In the genomic region with DNA sequence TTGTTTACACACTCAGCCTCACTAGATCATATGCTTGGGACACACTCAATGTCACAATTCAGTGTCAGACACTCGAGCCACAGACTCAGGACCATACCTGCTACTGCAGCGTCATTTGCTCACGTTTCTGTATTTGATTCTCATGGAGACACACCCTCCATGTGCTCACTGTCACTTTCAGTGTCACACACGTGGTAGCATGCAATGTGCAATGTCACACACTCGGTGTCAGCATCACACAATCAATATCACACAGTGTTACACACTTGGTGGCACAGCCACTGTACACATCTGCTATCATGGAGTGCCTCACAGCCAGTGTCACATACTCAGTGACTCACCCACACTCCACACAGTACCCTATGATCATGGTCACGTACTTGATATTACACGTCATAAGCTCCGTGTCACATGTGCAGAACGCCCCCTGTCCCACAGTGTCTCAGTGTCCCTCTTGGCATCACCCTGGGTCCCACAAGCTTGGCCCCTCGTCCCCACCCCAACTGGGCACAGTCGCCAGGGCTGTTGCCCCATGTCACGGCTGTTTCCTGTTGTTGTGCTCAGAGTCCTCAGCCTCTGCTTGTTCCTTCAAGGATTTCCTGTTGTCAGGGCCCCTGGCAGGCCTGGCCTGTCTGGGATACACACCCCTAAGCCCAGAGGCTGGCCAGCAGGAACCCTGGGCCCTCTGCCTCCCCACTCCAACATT, we compare ENCODE assay signal across 10 cellular contexts. TPM values are rescaled to one million over a fixed set of nuclear protein-coding genes. Genes with fewer than 3 reads are reported as not detected.
DNase-seq lines count a peak whose midpoint lies in the region; ATAC-seq and TF ChIP-seq lines count a peak whose summit lies in the region.
"Had no signal": no experiment of that assay in that cellular context is flagged by ENCODE, and none has a peak within 500 bp of the region (broad histone marks: within the 10 kb centered on the region; RNA-seq: fewer than 3 reads in every experiment).

No MANE protein-coding gene starts in this region.

- WGBS in lung, 2 donors = 47 to 54% methylated on average over 12 of the region's 12 CpGs

- DNase-seq in T-helper 17 cell (no peak), dermis microvascular lymphatic vessel endothelial cell (ENCODE audit: low read depth in 2 of 2) (peak; percentile 86 to 87), lung (ENCODE audit: low spot score) (no peak), NCI-H748 treated with DMSO at 0.1 percent for 48 hours (lab: John Stamatoyannopoulos, UW) (no peak)
- DNase-seq: NCI-H1417, SW 1271 had no signal

- H3K27ac ChIP-seq in lung (ENCODE audit: low read depth in 1 of 2, low read length in 1 of 2) (peak overlapping the region; percentile 45 to 88), stomach smooth muscle (ENCODE audit: low read length) (peak overlapping the region; percentile 94)

- peaks cover 6% of the 10 kb centered on the region for H3K36me3 Mint-ChIP-seq in T-helper 17 cell (ENCODE audit: low read depth)

- H3K27me3 ChIP-seq in lung (ENCODE audit: control insufficient read depth, insufficient read depth) = no peaks in the 10 kb centered on the region
- no peaks in the 10 kb centered on the region for H3K27me3 ChIP-seq in stomach smooth muscle (ENCODE audit: control insufficient read depth in 1 of 2, insufficient read depth in 2 of 2, low read length in 2 of 2)

- TF ChIP-seq CTCF in lung (IDR thresholded peaks at IDR 0.05; ENCODE audit: control extremely low read depth, extremely low read depth) = no peak

- H3K27me3 Mint-ChIP-seq in T-helper 17 cell = peaks cover 13% of the 10 kb centered on the region

- peaks cover 4 to 24% of the 10 kb centered on the region in 2 donors for H3K4me1 ChIP-seq in lung (ENCODE audit: control insufficient read depth in 2 of 2, insufficient read depth in 2 of 2, low read length in 2 of 2)
- H3K4me1 ChIP-seq in stomach smooth muscle (ENCODE audit: control insufficient read depth, insufficient read depth, low read length) = peaks cover 53% of the 10 kb centered on the region

- H3K4me3 Mint-ChIP-seq in T-helper 17 cell = no peak overlapping the region

- H3K9me3 ChIP-seq in T-helper 17 cell (ENCODE audit: control insufficient read depth, low read length, poor library complexity, severe bottlenecking) (no peaks in the 10 kb centered on the region), lung (ENCODE audit: control insufficient read depth in 2 of 2, insufficient read depth in 1 of 2, low read length in 1 of 2) (no peaks in the 10 kb centered on the region), stomach smooth muscle (ENCODE audit: control insufficient read depth in 2 of 2, low read length in 2 of 2) (no peaks in the 10 kb centered on the region)

- ATAC-seq in T-helper 17 cell (peak; percentile 42), lung (ENCODE audit: insufficient read depth, low FRiP score) (peak; percentile 60), HG03439 (IDR thresholded peaks at IDR 0.05; ENCODE audit: unreplicated experiment) (no peak), HG03342 (IDR thresholded peaks at IDR 0.05; ENCODE audit: unreplicated experiment) (no peak), HG03039 (IDR thresholded peaks at IDR 0.05; ENCODE audit: unreplicated experiment) (no peak)

- peak overlapping the region in 1 of 2 donors; percentile 53 for H3K9ac ChIP-seq in stomach smooth muscle (ENCODE audit: low read length in 2 of 2)

- H3K36me3 ChIP-seq in lung (ENCODE audit: control insufficient read depth in 2 of 2, insufficient read depth in 2 of 2, low read length in 2 of 2) (no peaks in the 10 kb centered on the region), stomach smooth muscle (ENCODE audit: control insufficient read depth in 2 of 2, insufficient read depth in 2 of 2, low read length in 2 of 2) (peaks cover 0 to 2% of the 10 kb centered on the region in 2 donors)

- H3K4me3 ChIP-seq in lung (no peak overlapping the region), stomach smooth muscle (ENCODE audit: low read length in 2 of 2) (peak overlapping the region in 1 of 2 donors; percentile 44)

- H3K4me1 Mint-ChIP-seq in T-helper 17 cell = peaks cover 22% of the 10 kb centered on the region

- no peak overlapping the region for H3K27ac Mint-ChIP-seq in T-helper 17 cell

RNA-seq across cellular contexts. Expression of a gene that starts 49.6 kb away (rescaled TPM):
- 1 to 10 TPM; 2.7 to 4.9 TPM for total RNA-seq in T-helper 17 cell
- 168 and 433 TPM in 2 replicates for total RNA-seq in dermis microvascular lymphatic vessel endothelial cell
- 10 to 100 TPM; 16.7 to 20.5 TPM for total RNA-seq in lung
- polyA plus RNA-seq in lung = 1 to 10 TPM; 7.7 to 8.7 TPM

Comparison
In these comparisons a context has a peak if more than half of its experiments do, and no peak if none do; other contexts are left out.
1. ATAC-seq: peak in T-helper 17 cell (single experiment) and lung (single experiment); none in HG03439 (single experiment), HG03342 (single experiment) and HG03039 (single experiment).
2. DNase-seq: peak in dermis microvascular lymphatic vessel endothelial cell (2 of 2); none in T-helper 17 cell (0 of 3), lung (single experiment) and NCI-H748 treated with DMSO at 0.1 percent for 48 hours (single experiment).